In genomic region chr19:29843180-29844051, GRCh38 we compare ENCODE assay signal across 8 cellular contexts. TPM values are rescaled to one million over a fixed set of nuclear protein-coding genes. Genes with fewer than 3 reads are reported as not detected.
A peak's percentile ranks its signal among the peaks of the same experiment; 100 is the strongest.
DNase-seq lines count a peak whose midpoint lies in the region; ATAC-seq, FAIRE-seq and TF ChIP-seq lines count a peak whose summit lies in the region.

No MANE protein-coding gene starts in this region.

- intact Hi-C loops in activated CD4-positive, alpha-beta memory T cell treated with anti-CD3 and anti-CD28 coated beads for 36 hours (cut with micrococcal nuclease): loop anchor here (2.0 kb wide), 2 partner anchors 13 to 99 kb away; partner anchors contain the start of gene URI1
- intact Hi-C loops in heart left ventricle (cut with DNase I): loop anchor here in 6 of 10 donors (2.0 to 10.0 kb wide), 2 partner anchors 33 to 239 kb away; partner anchors contain the start of genes CCNE1 (in 5 of the 6) and POP4 (in 1 of the 6)

- H3K4me3 ChIP-seq in heart left ventricle: peak overlapping the region in 10 of 12 donors; percentile 17 to 87 (median 72)

- WGBS in heart left ventricle, 4 donors: 4 to 7% (median 6%) methylated on average over 31 to 48 of the region's 48 CpGs

- FAIRE-seq in H54 (lab: Jason Lieb, UNC): no peak

- peak in 1 of 4 donors; percentile 30 for ATAC-seq in heart left ventricle

- H3K9me3 ChIP-seq in heart left ventricle: no peaks in the 10 kb centered on the region

- no peaks in the 10 kb centered on the region for H3K36me3 ChIP-seq in heart left ventricle

- DNase-seq in NCI-H82 (lab: John Stamatoyannopoulos, UW) (peak; percentile 44), NCI-H82 treated with DMSO at 0.1 percent for 48 hours (lab: John Stamatoyannopoulos, UW; ENCODE audit: unreplicated experiment) (no peak), heart left ventricle (peak in 4 of 5 donors; percentile 40 to 47 (median 43)), retina (peak; percentile 56), KG1 (lab: John Stamatoyannopoulos, UW) (no peak), H54 (ENCODE audit: insufficient read length, low spot score) (no peak)
- DNase-seq in activated CD4-positive, alpha-beta memory T cell treated with anti-CD3 and anti-CD28 coated beads for 36 hours: no peak
- DNase-seq in stimulated activated CD4-positive, alpha-beta T cell treated with anti-CD3 and anti-CD28 coated beads, Interleukin-4, amount 100 ng/mL, for 24 hours: no peak

- TF ChIP-seq CTCF in heart left ventricle (IDR thresholded peaks at IDR 0.05): no peak

- peaks cover 0 to 5% (median 0%) of the 10 kb centered on the region in 9 donors for H3K27me3 ChIP-seq in heart left ventricle

- no peak overlapping the region for H3K27ac Mint-ChIP-seq in activated CD4-positive, alpha-beta memory T cell treated with anti-CD3 and anti-CD28 coated beads for 36 hours

- H3K4me3 Mint-ChIP-seq in activated CD4-positive, alpha-beta memory T cell treated with anti-CD3 and anti-CD28 coated beads for 36 hours: peak overlapping the region; percentile 65

- H3K36me3 Mint-ChIP-seq in activated CD4-positive, alpha-beta memory T cell treated with anti-CD3 and anti-CD28 coated beads for 36 hours: no peaks in the 10 kb centered on the region

- no peaks in the 10 kb centered on the region for H3K27me3 Mint-ChIP-seq in activated CD4-positive, alpha-beta memory T cell treated with anti-CD3 and anti-CD28 coated beads for 36 hours

- H3K27ac ChIP-seq in heart left ventricle: peak overlapping the region in 5 of 12 donors; percentile 26 to 81 (median 37)

- H3K9me3 Mint-ChIP-seq in activated CD4-positive, alpha-beta memory T cell treated with anti-CD3 and anti-CD28 coated beads for 36 hours: no peaks in the 10 kb centered on the region

- POLR2A ChIA-PET in activated CD4-positive, alpha-beta memory T cell treated with anti-CD3 and anti-CD28 coated beads for 36 hours (lab: Charles Lee): interaction anchor here (0.9 kb wide), 1 partner anchor 30 kb away, joined by 3 read pairs; no protein-coding TSS in a partner anchor

- peaks cover 7 to 26% (median 20%) of the 10 kb centered on the region in 12 donors for H3K4me1 ChIP-seq in heart left ventricle

- CTCF ChIA-PET in activated CD4-positive, alpha-beta memory T cell treated with anti-CD3 and anti-CD28 coated beads for 36 hours (lab: Charles Lee): interaction anchor here (0.6 to 2.2 kb wide), 5 partner anchors 15 to 112 kb away, joined by 3 to 11 read pairs (median 3); no protein-coding TSS in a partner anchor

- TF ChIP-seq POLR2A in heart left ventricle (IDR thresholded peaks at IDR 0.05) (no peak), H54 (IDR thresholded peaks at IDR 0.05; ENCODE audit: low read depth, low read length) (no peak)

- H3K4me1 Mint-ChIP-seq in activated CD4-positive, alpha-beta memory T cell treated with anti-CD3 and anti-CD28 coated beads for 36 hours (ENCODE audit: low read depth): peaks cover 14% of the 10 kb centered on the region

RNA-seq across cellular contexts. Expression of gene CCNE1, which starts 31.6 kb away (rescaled TPM):
- 10 to 100 TPM; 29.3 to 29.7 TPM for total RNA-seq in activated CD4-positive, alpha-beta memory T cell treated with anti-CD3 and anti-CD28 coated beads for 36 hours
- total RNA-seq in heart left ventricle: 1 to 10 TPM; 1.3 to 5.4 (median 2.5) TPM
- 1 to 10 TPM; 1.5 to 4.5 TPM for polyA plus RNA-seq in heart left ventricle

Comparison
In these comparisons a context has a peak if more than half of its experiments do, and no peak if none do; other contexts are left out.
1. DNase-seq: peak in NCI-H82 (single experiment), heart left ventricle (4 of 5) and retina (single experiment); none in NCI-H82 treated with DMSO at 0.1 percent for 48 hours (single experiment), activated CD4-positive, alpha-beta memory T cell treated with anti-CD3 and anti-CD28 coated beads for 36 hours (single experiment), KG1 (single experiment), stimulated activated CD4-positive, alpha-beta T cell treated with anti-CD3 and anti-CD28 coated beads, Interleukin-4, amount 100 ng/mL, for 24 hours (single experiment) and H54 (single experiment).
2. RNA of gene CCNE1, which starts 31.6 kb away (total RNA-seq): 29.3 to 29.7 TPM in activated CD4-positive, alpha-beta memory T cell treated with anti-CD3 and anti-CD28 coated beads for 36 hours; 1.3 to 5.4 TPM in heart left ventricle; every median in the first group is over 4 times any median in the second.